9 cellular contexts compared by ENCODE assay signal in genomic region chr1:89085781-89086180, GRCh38. TPM values are rescaled to one million over a fixed set of nuclear protein-coding genes. Genes with fewer than 3 reads are reported as not detected.
DNase-seq lines count a peak whose midpoint lies in the region; ATAC-seq and TF ChIP-seq lines count a peak whose summit lies in the region.
"Had no signal": no experiment of that assay in that cellular context is flagged by ENCODE, and none has a peak within 500 bp of the region (broad histone marks: within the 10 kb centered on the region; RNA-seq: fewer than 3 reads in every experiment).

No MANE protein-coding gene starts in this region.

- no peak overlapping the region for H2BK12ac ChIP-seq in trophoblast cell (ENCODE audit: low read length)

- DNase-seq in SJCRH30 (peak; percentile 26 to 62), dorsolateral prefrontal cortex (no peak), trophoblast cell (peak; percentile 55 to 72), sigmoid colon (no peak), T1000 (lab: John Stamatoyannopoulos, UW) (no peak)

- no peaks in the 10 kb centered on the region for H3K9me3 ChIP-seq in DOHH2 (ENCODE audit: control insufficient read depth, insufficient read depth, low read length)
- no peaks in the 10 kb centered on the region for H3K9me3 ChIP-seq in SJCRH30 (replicated peaks)
- H3K9me3 ChIP-seq in trophoblast cell (ENCODE audit: insufficient read depth, low read depth, low read length) = no peaks in the 10 kb centered on the region
- no peaks in the 10 kb centered on the region for H3K9me3 ChIP-seq in sigmoid colon

- no peak overlapping the region for H3K9ac ChIP-seq in trophoblast cell (ENCODE audit: low read length)

- intact Hi-C loops in dorsolateral prefrontal cortex (cut with DNase I) = no loop called here
- intact Hi-C loops in sigmoid colon (cut with DNase I) = no loop called here

- H4K12ac ChIP-seq in trophoblast cell (ENCODE audit: low read depth, low read length) = no peak overlapping the region

- no peak overlapping the region for H3K23ac ChIP-seq in trophoblast cell (ENCODE audit: low read length)

- H3K27me3 ChIP-seq in DOHH2 (ENCODE audit: control insufficient read depth, low read length) (no peaks in the 10 kb centered on the region), SJCRH30 (no peaks in the 10 kb centered on the region), dorsolateral prefrontal cortex (no peaks in the 10 kb centered on the region), trophoblast cell (ENCODE audit: insufficient read depth, low read length) (no peaks in the 10 kb centered on the region), sigmoid colon (no peaks in the 10 kb centered on the region)

- H3K4me1 ChIP-seq in DOHH2 (ENCODE audit: control insufficient read depth, low read length) (no peaks in the 10 kb centered on the region), SJCRH30 (0 out of 2 replicates have a peak, but pooled peaks cover 5% of the 10 kb centered on the region), trophoblast cell (ENCODE audit: control insufficient read depth in 1 of 2, insufficient read depth in 2 of 2, low read length in 2 of 2) (peaks cover 0 to 3% of the 10 kb centered on the region in 2 experiments), sigmoid colon (no peaks in the 10 kb centered on the region)

- H3K4ac ChIP-seq in trophoblast cell (ENCODE audit: low read depth, low read length) = no peak overlapping the region

- ATAC-seq in HG02763 (IDR thresholded peaks at IDR 0.05; ENCODE audit: unreplicated experiment) = peak; percentile 70
- ATAC-seq in GM18520 (IDR thresholded peaks at IDR 0.05; ENCODE audit: unreplicated experiment) = no peak

- no peak overlapping the region for H3K14ac ChIP-seq in trophoblast cell (ENCODE audit: low read length)

- TF ChIP-seq CTCF in DOHH2 (IDR thresholded peaks at IDR 0.05; ENCODE audit: low read depth, low read length, poor library complexity, severe bottlenecking) (peak; percentile 67), dorsolateral prefrontal cortex (IDR thresholded peaks at IDR 0.05 in 54 of 56, conservative IDR thresholded peaks at IDR 0.05 in 2 of 56; ENCODE audit: low read depth in 1 of 56, partially characterized antibody in 56 of 56) (peak in 42 of 56 donors; percentile 32 to 90 (median 61)), sigmoid colon (IDR thresholded peaks at IDR 0.05) (peak in 2 of 4 experiments; percentile 37 to 40)

- H2AFZ ChIP-seq in trophoblast cell (ENCODE audit: insufficient read depth, low read length, poor library complexity) = no peak overlapping the region

- H3K4me2 ChIP-seq in DOHH2 (ENCODE audit: low read length) (no peak overlapping the region), trophoblast cell (ENCODE audit: low read length) (no peak overlapping the region)

- no peak overlapping the region for H2BK120ac ChIP-seq in trophoblast cell (ENCODE audit: insufficient read depth, low read length, poor library complexity)

- H4K8ac ChIP-seq in trophoblast cell (ENCODE audit: low read depth, low read length) = no peak overlapping the region

- no peak overlapping the region for H2BK5ac ChIP-seq in trophoblast cell (ENCODE audit: low read depth, low read length, poor library complexity)

- H3K4me3 ChIP-seq in DOHH2 (ENCODE audit: low read length) (no peak overlapping the region), SJCRH30 (no peak overlapping the region), dorsolateral prefrontal cortex (no peak overlapping the region), trophoblast cell (ENCODE audit: low read depth, low read length) (no peak overlapping the region), sigmoid colon (no peak overlapping the region)

- H3K18ac ChIP-seq in trophoblast cell (ENCODE audit: low read length) = no peak overlapping the region

- no peak overlapping the region for H4K91ac ChIP-seq in trophoblast cell (ENCODE audit: low read depth, low read length)

- no peaks in the 10 kb centered on the region for H3F3A ChIP-seq in DOHH2 (ENCODE audit: control insufficient read depth, insufficient read depth)

- H3K79me2 ChIP-seq in DOHH2 (ENCODE audit: control insufficient read depth, low read length) (no peaks in the 10 kb centered on the region), trophoblast cell (ENCODE audit: control insufficient read depth, insufficient read depth, low read length, poor library complexity) (no peaks in the 10 kb centered on the region)

- TF ChIP-seq EP300 in sigmoid colon (IDR thresholded peaks at IDR 0.05) = no peak

- no peak for TF ChIP-seq POLR2A in sigmoid colon (IDR thresholded peaks at IDR 0.05)

- no peaks in the 10 kb centered on the region for H4K20me1 ChIP-seq in DOHH2 (ENCODE audit: control insufficient read depth, insufficient read depth, low read depth, low read length)

- no peak overlapping the region for H3K27ac ChIP-seq in DOHH2 (ENCODE audit: low read depth, low read length)
- no peak overlapping the region for H3K27ac ChIP-seq in SJCRH30
- no peak overlapping the region for H3K27ac ChIP-seq in dorsolateral prefrontal cortex
- no peak overlapping the region for H3K27ac ChIP-seq in trophoblast cell (ENCODE audit: low read depth, low read length)
- H3K27ac ChIP-seq in sigmoid colon = no peak overlapping the region

- no peak overlapping the region for H2AK5ac ChIP-seq in trophoblast cell (ENCODE audit: low read length)

- H3K79me1 ChIP-seq in trophoblast cell (ENCODE audit: low read length) = no peaks in the 10 kb centered on the region

- no peaks in the 10 kb centered on the region for H3K36me3 ChIP-seq in DOHH2 (ENCODE audit: control insufficient read depth, low read length)
- no peaks in the 10 kb centered on the region for H3K36me3 ChIP-seq in SJCRH30
- no peaks in the 10 kb centered on the region for H3K36me3 ChIP-seq in trophoblast cell (ENCODE audit: control insufficient read depth in 1 of 2, insufficient read depth in 2 of 2, low read length in 2 of 2)
- H3K36me3 ChIP-seq in sigmoid colon = no peaks in the 10 kb centered on the region

- H3K9me2 ChIP-seq in DOHH2 (replicated peaks; ENCODE audit: control insufficient read depth, low read length) = no peaks in the 10 kb centered on the region; the same call in 1 of the 2 replicates

RNA-seq across cellular contexts. Expression of gene GBP1, which starts 20.8 kb away (rescaled TPM):
- 0.15 and 0.30 TPM in 2 replicates for total RNA-seq in SJCRH30 (2014; rRNA removed; shearing (Covaris generic))
- total RNA-seq in dorsolateral prefrontal cortex = 10 to 100 TPM in 27 of 120 experiments, 1 to 10 TPM in 93; 1.6 to 64.8 (median 6.3) TPM
- 1.1 and 1.8 TPM in 2 replicates for polyA plus RNA-seq in trophoblast cell (2013)
- 10 to 100 TPM; 24.1 to 72.1 (median 31.0) TPM for total RNA-seq in sigmoid colon
- 10 to 100 TPM in 2 of 3 donors, 1 to 10 TPM in 1; 4.2 to 45.6 (median 11.1) TPM for polyA plus RNA-seq in sigmoid colon

RNA-seq across cellular contexts. Expression of gene GBP2, which starts 40.1 kb away (rescaled TPM):
- 0.47 and 0.51 TPM in 2 replicates for total RNA-seq in SJCRH30 (2014; rRNA removed; shearing (Covaris generic))
- total RNA-seq in dorsolateral prefrontal cortex = 10 to 100 TPM in 30 of 120 experiments, 1 to 10 TPM in 90; 1.6 to 45.2 (median 6.8) TPM
- 3.2 and 3.8 TPM in 2 replicates for polyA plus RNA-seq in trophoblast cell (2013)
- total RNA-seq in sigmoid colon = 100 to 1,000 TPM; 115 to 152 (median 142) TPM
- polyA plus RNA-seq in sigmoid colon = 10 to 100 TPM; 39.5 to 86.5 (median 61.3) TPM
- total RNA-seq: frontal cortex had no signal

Comparison
In these comparisons a context has a peak if more than half of its experiments do, and no peak if none do; other contexts are left out.
1. DNase-seq: peak in SJCRH30 (2 of 2) and trophoblast cell (2 of 2); none in dorsolateral prefrontal cortex (0 of 10), sigmoid colon (single experiment) and T1000 (single experiment).